ENCODE assay signal across 31 cellular contexts in the genomic region with DNA sequence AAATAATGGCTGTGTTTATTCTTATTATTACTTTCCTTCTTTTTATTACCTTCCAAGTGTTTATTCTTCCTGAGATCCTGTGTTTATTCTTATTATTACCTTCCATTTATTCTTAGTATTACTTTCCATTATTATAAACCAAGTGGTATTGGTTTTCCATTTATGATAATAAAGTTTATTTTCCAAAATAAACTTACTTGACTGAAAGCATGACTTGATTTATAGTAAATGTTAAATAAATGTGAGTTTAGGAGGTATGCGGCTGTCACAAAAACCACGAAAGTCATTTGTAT. TPM values are rescaled to one million over a fixed set of nuclear protein-coding genes. Genes with fewer than 3 reads are reported as not detected.
"Had no signal": no experiment of that assay in that cellular context is flagged by ENCODE, and none has a peak within 500 bp of the region (broad histone marks: within the 10 kb centered on the region; RNA-seq: fewer than 3 reads in every experiment).

No MANE protein-coding gene starts in this region.

- H3K27ac ChIP-seq: brain microvascular endothelial cell, epithelial cell of prostate, esophagus squamous epithelium, gastroesophageal sphincter, heart right ventricle, hepatocyte had no signal

- H3K4me3 Mint-ChIP-seq: activated CD4-positive, alpha-beta memory T cell treated with anti-CD3 and anti-CD28 coated beads for 36 hours; activated CD4-positive, alpha-beta T cell treated with anti-CD3 and anti-CD28 coated beads for 36 hours had no signal

- DNase-seq: activated CD4-positive, alpha-beta memory T cell treated with anti-CD3 and anti-CD28 coated beads for 36 hours; activated CD4-positive, alpha-beta T cell treated with anti-CD3 and anti-CD28 coated beads for 36 hours; activated CD4-positive, alpha-beta T cell treated with anti-CD3 and anti-CD28 coated beads, Interleukin-2, amount 10 ng/mL, durations not matched to agents 24 days and 14 days; activated CD4-positive, CD25-positive, alpha-beta regulatory T cell; activated CD4-positive, CD25-positive, alpha-beta regulatory T cell treated with anti-CD3 and anti-CD28 coated beads, Interleukin-2, amount 50 U/mL, for 72 hours; activated CD8-positive, alpha-beta memory T cell treated with anti-CD3 and anti-CD28 coated beads, Interleukin-2, amount 10 ng/mL, durations not matched to agents 7 days and 5 days; activated CD8-positive, alpha-beta memory T cell treated with anti-CD3 and anti-CD28 coated beads, Interleukin-2, amount 50 U/mL, for 4 hours; activated CD8-positive, alpha-beta T cell treated with anti-CD3 and anti-CD28 coated beads, Interleukin-2, amount 10 ng/mL, durations not matched to agents 7 days and 5 days; activated effector memory CD4-positive, alpha-beta T cell treated with Interleukin-2 at 50 U/mL for 16 hours; activated gamma-delta T cell treated with Interleukin-2 at 50 U/mL for 16 hours; activated naive CD4-positive, alpha-beta T cell treated with anti-CD3 and anti-CD28 coated beads, Interleukin-2, amount 50 U/mL, for 16 hours; activated naive CD4-positive, alpha-beta T cell treated with Interleukin-2 at 50 U/mL for 16 hours; activated T-cell treated with anti-CD3 and anti-CD28 coated beads, Interleukin-2, amount 50 U/mL, for 1 hour; activated T-cell treated with anti-CD3 and anti-CD28 coated beads, Interleukin-2, amount 50 U/mL, for 72 hours; amniotic stem cell; anterior cingulate cortex; brain microvascular endothelial cell; cortex of kidney; dermis blood vessel endothelial cell; effector CD4-positive, alpha-beta T cell; effector memory CD8-positive, alpha-beta T cell; esophagus squamous epithelium; foreskin melanocyte; heart right ventricle had no signal

- H3K4me1 ChIP-seq: esophagus squamous epithelium, gastroesophageal sphincter had no signal

- H3K79me2 ChIP-seq: hepatocyte had no signal

- H3K9me3 Mint-ChIP-seq: activated CD4-positive, alpha-beta T cell treated with anti-CD3 and anti-CD28 coated beads, Interleukin-2, amount 10 ng/mL, durations not matched to agents 24 days and 14 days; activated T-cell treated with anti-CD3 and anti-CD28 coated beads, Interleukin-2, amount 50 U/mL, for 72 hours; effector memory CD8-positive, alpha-beta T cell had no signal

- H3K9me3 ChIP-seq: esophagus squamous epithelium, gastroesophageal sphincter, heart right ventricle had no signal

- ATAC-seq: activated CD8-positive, alpha-beta T cell treated with anti-CD3 and anti-CD28 coated beads, Interleukin-2, amount 10 ng/mL, durations not matched to agents 7 days and 5 days; gastroesophageal sphincter had no signal

- H3K4me3 ChIP-seq: esophagus squamous epithelium, gastroesophageal sphincter, hepatocyte had no signal

- H3K36me3 Mint-ChIP-seq: activated CD4-positive, alpha-beta memory T cell treated with anti-CD3 and anti-CD28 coated beads for 36 hours; activated CD8-positive, alpha-beta memory T cell treated with anti-CD3 and anti-CD28 coated beads, Interleukin-2, amount 10 ng/mL, durations not matched to agents 7 days and 5 days had no signal

- H2AFZ ChIP-seq: hepatocyte had no signal

- H3K27me3 ChIP-seq: brain microvascular endothelial cell, gastroesophageal sphincter, heart right ventricle, hepatocyte had no signal

- H3K4me1 Mint-ChIP-seq: activated CD4-positive, alpha-beta T cell treated with anti-CD3 and anti-CD28 coated beads, Interleukin-2, amount 10 ng/mL, durations not matched to agents 24 days and 14 days had no signal

- H3K27ac Mint-ChIP-seq: activated CD4-positive, alpha-beta memory T cell treated with anti-CD3 and anti-CD28 coated beads for 36 hours; activated CD4-positive, alpha-beta T cell treated with anti-CD3 and anti-CD28 coated beads for 36 hours; activated CD4-positive, alpha-beta T cell treated with anti-CD3 and anti-CD28 coated beads, Interleukin-2, amount 10 ng/mL, durations not matched to agents 24 days and 14 days; activated CD8-positive, alpha-beta T cell treated with anti-CD3 and anti-CD28 coated beads, Interleukin-2, amount 10 ng/mL, durations not matched to agents 7 days and 5 days; activated naive CD8-positive, alpha-beta T cell; activated T-cell treated with anti-CD3 and anti-CD28 coated beads, Interleukin-2, amount 50 U/mL, for 72 hours had no signal

- H3K36me3 ChIP-seq: brain microvascular endothelial cell, esophagus squamous epithelium, gastroesophageal sphincter, heart right ventricle had no signal

RNA-seq across cellular contexts. Expression of gene WIPF3, which starts 20.2 kb away (rescaled TPM):
- total RNA-seq: activated CD4-positive, alpha-beta memory T cell treated with anti-CD3 and anti-CD28 coated beads for 36 hours; activated CD4-positive, alpha-beta T cell treated with anti-CD3 and anti-CD28 coated beads for 36 hours; activated CD4-positive, alpha-beta T cell treated with anti-CD3 and anti-CD28 coated beads, Interleukin-2, amount 10 ng/mL, durations not matched to agents 24 days and 14 days; activated CD8-positive, alpha-beta memory T cell treated with anti-CD3 and anti-CD28 coated beads for 36 hours; activated CD8-positive, alpha-beta memory T cell treated with anti-CD3 and anti-CD28 coated beads, Interleukin-2, amount 10 ng/mL, durations not matched to agents 7 days and 5 days; activated CD8-positive, alpha-beta T cell treated with anti-CD3 and anti-CD28 coated beads, Interleukin-2, amount 10 ng/mL, durations not matched to agents 7 days and 5 days; activated T-cell treated with anti-CD3 and anti-CD28 coated beads, Interleukin-2, amount 50 U/mL, for 72 hours; glomerular endothelial cell had no signal
- polyA plus RNA-seq: fibroblast of lung had no signal
